Comparison of ENCODE assay signal across 30 cellular contexts in the genomic region with DNA sequence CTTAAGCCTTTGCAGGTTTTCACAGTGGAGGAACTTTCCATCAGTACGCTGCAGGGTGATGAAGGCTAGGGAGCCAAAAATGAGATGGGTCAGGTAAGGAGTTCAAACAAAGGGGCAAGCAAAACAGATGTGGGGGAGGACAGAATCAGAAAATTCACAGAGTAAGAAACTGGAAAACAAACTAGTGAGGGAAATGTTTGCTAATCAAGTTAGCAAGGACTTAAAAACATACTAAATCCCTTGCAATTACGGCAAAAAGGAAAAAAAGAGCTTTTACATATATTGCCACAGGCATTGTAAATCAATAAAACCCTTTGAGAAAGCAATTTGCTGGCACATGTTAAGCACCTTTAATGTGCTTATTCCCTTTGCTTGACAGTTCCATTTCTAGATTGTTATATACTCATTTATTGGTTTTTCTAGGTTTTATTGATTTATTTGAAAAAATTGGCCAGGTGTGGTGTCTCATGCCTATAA.
"Had no signal": no experiment of that assay in that cellular context is flagged by ENCODE, and none has a peak within 500 bp of the region (broad histone marks: within the 10 kb centered on the region; RNA-seq: fewer than 3 reads in every experiment).

No MANE protein-coding gene starts in this region.

- H3K4me2 ChIP-seq: neural progenitor cell had no signal

- H3K36me3 Mint-ChIP-seq: naive thymus-derived CD8-positive, alpha-beta T cell; natural killer cell treated with Interleukin-12 subunit alpha and Interleukin-12 subunit beta and Interleukin-15 and Interleukin-18, amount 100 ng/mL, for 72 hours; neural progenitor cell; stimulated activated memory B cell treated with anti-CD40 and anti-IgM and Interleukin-4, amounts not matched to agents 10 μg/mL and 1 μg/mL and 100 μg/mL, for 72 hours had no signal

- H3K9me3 Mint-ChIP-seq: naive thymus-derived CD8-positive, alpha-beta T cell; natural killer cell treated with Interleukin-12 subunit alpha and Interleukin-12 subunit beta and Interleukin-15 and Interleukin-18, amount 100 ng/mL, for 72 hours; neural progenitor cell; stimulated activated memory B cell treated with anti-CD40 and anti-IgM and Interleukin-4, amounts not matched to agents 10 μg/mL and 1 μg/mL and 100 μg/mL, for 72 hours; stimulated activated naive CD8-positive, alpha-beta T cell treated with anti-CD3 and anti-CD28 coated beads, Interleukin-15, amount 100 ng/mL, for 72 hours had no signal

- ATAC-seq: naive thymus-derived CD8-positive, alpha-beta T cell; natural killer cell treated with Interleukin-12 subunit alpha and Interleukin-12 subunit beta and Interleukin-15 and Interleukin-18, amount 100 ng/mL, for 72 hours; psoas muscle; right cardiac atrium; right lobe of liver; stimulated activated memory B cell treated with anti-CD40 and anti-IgM and Interleukin-4, amounts not matched to agents 10 μg/mL and 1 μg/mL and 100 μg/mL, for 72 hours; stimulated activated naive CD8-positive, alpha-beta T cell treated with anti-CD3 and anti-CD28 coated beads, Interleukin-15, amount 100 ng/mL, for 72 hours; stimulated activated naive CD8-positive, alpha-beta T cell treated with anti-CD3 and anti-CD28 coated beads, Interleukin-15, Interleukin-2, amounts not matched to agents 100 U/mL and 50 U/mL, for 24 hours had no signal

- H3K4me3 Mint-ChIP-seq: naive thymus-derived CD8-positive, alpha-beta T cell; natural killer cell treated with Interleukin-12 subunit alpha and Interleukin-12 subunit beta and Interleukin-15 and Interleukin-18, amount 100 ng/mL, for 72 hours; neural progenitor cell; stimulated activated memory B cell treated with anti-CD40 and anti-IgM and Interleukin-4, amounts not matched to agents 10 μg/mL and 1 μg/mL and 100 μg/mL, for 72 hours; stimulated activated naive CD8-positive, alpha-beta T cell treated with anti-CD3 and anti-CD28 coated beads, Interleukin-15, amount 100 ng/mL, for 72 hours had no signal

- H3K27me3 Mint-ChIP-seq: natural killer cell treated with Interleukin-12 subunit alpha and Interleukin-12 subunit beta and Interleukin-15 and Interleukin-18, amount 100 ng/mL, for 72 hours; progenitor cell of endocrine pancreas; stimulated activated naive CD8-positive, alpha-beta T cell treated with anti-CD3 and anti-CD28 coated beads, Interleukin-15, amount 100 ng/mL, for 72 hours had no signal

- H3K27ac Mint-ChIP-seq: naive thymus-derived CD8-positive, alpha-beta T cell; natural killer cell treated with Interleukin-12 subunit alpha and Interleukin-12 subunit beta and Interleukin-15 and Interleukin-18, amount 100 ng/mL, for 72 hours; neural progenitor cell; progenitor cell of endocrine pancreas; stimulated activated memory B cell treated with anti-CD40 and anti-IgM and Interleukin-4, amounts not matched to agents 10 μg/mL and 1 μg/mL and 100 μg/mL, for 72 hours; stimulated activated naive CD8-positive, alpha-beta T cell treated with anti-CD3 and anti-CD28 coated beads, Interleukin-15, amount 100 ng/mL, for 72 hours had no signal

- H3K36me3 ChIP-seq: neural progenitor cell, ovary, right lobe of liver, sigmoid colon, suprapubic skin, tibial artery, transverse colon, upper lobe of left lung, vagina had no signal

- H3K4me1 ChIP-seq: neural progenitor cell, parathyroid adenoma, testis had no signal

- H3K9ac ChIP-seq: neural progenitor cell, parathyroid adenoma had no signal

- FAIRE-seq: small intestine, urothelium cell line had no signal

- H3K4me3 ChIP-seq: neural progenitor cell, ovary, psoas muscle, right lobe of liver, sigmoid colon, suprapubic skin, testis, tibial artery, transverse colon, upper lobe of left lung, vagina had no signal

- H3K4me1 Mint-ChIP-seq: stimulated activated memory B cell treated with anti-CD40 and anti-IgM and Interleukin-4, amounts not matched to agents 10 μg/mL and 1 μg/mL and 100 μg/mL, for 72 hours had no signal

- DNase-seq: naive thymus-derived CD8-positive, alpha-beta T cell; occipital lobe; ovary; posterior cingulate gyrus; psoas muscle; right cardiac atrium; right lobe of liver; sigmoid colon; small intestine; stimulated activated CD4-positive, alpha-beta T cell treated with anti-CD3 and anti-CD28 coated beads, Interleukin-15, amount 100 ng/mL, for 24 hours; stimulated activated CD4-positive, alpha-beta T cell treated with anti-CD3 and anti-CD28 coated beads, Interleukin-2, amount 100 ng/mL, for 24 hours; stimulated activated CD4-positive, alpha-beta T cell treated with anti-CD3 and anti-CD28 coated beads, Interleukin-2, amount 100 ng/mL, for 48 hours; stimulated activated CD4-positive, alpha-beta T cell treated with anti-CD3 and anti-CD28 coated beads, Interleukin-4, amount 100 ng/mL, for 24 hours; stimulated activated CD8-positive, alpha-beta memory T cell treated with anti-CD3 and anti-CD28 coated beads, Interleukin-4, amount 100 ng/mL, for 48 hours; stimulated activated naive CD4-positive, alpha-beta T cell; stimulated activated naive CD8-positive, alpha-beta T cell treated with anti-CD3 and anti-CD28 coated beads, Interleukin-15, amount 100 ng/mL, for 72 hours; stimulated activated naive CD8-positive, alpha-beta T cell treated with anti-CD3 and anti-CD28 coated beads, Interleukin-15, Interleukin-2, amounts not matched to agents 100 U/mL and 50 U/mL, for 24 hours; substantia nigra; testis; tibial artery; transverse colon; upper lobe of left lung had no signal

- H2AFZ ChIP-seq: neural progenitor cell, parathyroid adenoma had no signal

- H3K79me2 ChIP-seq: parathyroid adenoma had no signal

- H3K27ac ChIP-seq: neural progenitor cell, ovary, parathyroid adenoma, psoas muscle, right lobe of liver, sigmoid colon, suprapubic skin, testis, tibial artery, transverse colon, upper lobe of left lung, vagina had no signal

- H3K27me3 ChIP-seq: neural progenitor cell, ovary, right lobe of liver, sigmoid colon, suprapubic skin, testis, tibial artery, transverse colon, upper lobe of left lung, vagina had no signal

- H3K9me3 ChIP-seq: ovary, psoas muscle, right lobe of liver, sigmoid colon, suprapubic skin, testis, tibial artery, transverse colon, upper lobe of left lung, vagina had no signal
